ENCODE assay signal across 2 cellular contexts in the genomic region with DNA sequence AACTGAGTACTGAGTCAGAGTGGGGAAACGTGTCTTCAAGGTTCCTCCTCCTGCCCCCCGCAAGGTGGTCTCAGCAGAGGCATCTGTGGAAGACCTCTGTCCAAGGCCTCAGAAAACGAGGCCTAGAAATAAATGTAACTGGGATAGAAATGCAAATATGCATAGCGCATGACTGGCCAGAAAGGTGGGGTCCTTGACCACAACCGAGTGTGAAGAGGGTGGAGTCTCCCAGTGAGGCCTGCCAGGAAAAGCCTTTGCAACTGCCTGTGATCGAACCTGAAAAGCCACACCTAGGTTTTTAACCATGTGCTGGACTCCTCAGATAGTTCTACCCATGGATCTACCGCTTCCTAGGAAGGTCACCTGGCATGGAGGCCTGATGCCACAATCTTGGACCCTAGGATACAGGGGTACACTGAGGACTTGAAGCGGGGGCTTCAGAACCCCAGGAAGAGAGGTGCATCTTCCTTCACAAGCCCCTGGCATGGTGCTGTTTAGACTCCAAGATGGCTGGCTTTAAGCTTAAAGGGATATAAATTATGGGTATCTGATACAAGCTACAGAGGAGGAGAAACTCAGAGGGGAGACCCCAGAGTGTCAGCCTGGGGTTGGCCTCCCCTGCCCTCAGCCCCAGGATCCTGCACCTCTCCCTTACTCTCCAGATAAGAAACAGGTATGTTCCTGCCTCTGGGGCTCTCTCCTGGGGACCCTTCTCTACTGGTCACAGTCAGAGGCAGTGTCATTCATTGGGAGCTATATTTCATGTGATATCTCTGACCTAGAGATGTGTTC.
A peak's percentile ranks its signal among the peaks of the same experiment; 100 is the strongest.
TF ChIP-seq lines count a peak whose summit lies in the region.

No MANE protein-coding gene starts in this region.

TF ChIP-seq in GM12891, 5 proteins besides CTCF, POLR2A, EP300 and RAD21:
- TF ChIP-seq POLR2AphosphoS5 (IDR thresholded peaks at IDR 0.05; ENCODE audit: low read depth, low read length) (no peak), POU2F2 (IDR thresholded peaks at IDR 0.05; ENCODE audit: low read depth, low read length) (no peak), SPI1 (IDR thresholded peaks at IDR 0.05; ENCODE audit: low read depth, low read length) (no peak), TAF1 (IDR thresholded peaks at IDR 0.05; ENCODE audit: low read depth, low read length) (no peak), PAX5 (IDR thresholded peaks at IDR 0.05; ENCODE audit: insufficient read depth, low read length, severe bottlenecking) (no peak)

TF ChIP-seq in GM12878, 131 proteins besides CTCF, POLR2A, EP300 and RAD21:
- TF ChIP-seq RUNX3 (IDR thresholded peaks at IDR 0.05; ENCODE audit: low read length), result peak; percentile 46; the same call in 1 of the 2 replicates
- TF ChIP-seq, protein P1, sequence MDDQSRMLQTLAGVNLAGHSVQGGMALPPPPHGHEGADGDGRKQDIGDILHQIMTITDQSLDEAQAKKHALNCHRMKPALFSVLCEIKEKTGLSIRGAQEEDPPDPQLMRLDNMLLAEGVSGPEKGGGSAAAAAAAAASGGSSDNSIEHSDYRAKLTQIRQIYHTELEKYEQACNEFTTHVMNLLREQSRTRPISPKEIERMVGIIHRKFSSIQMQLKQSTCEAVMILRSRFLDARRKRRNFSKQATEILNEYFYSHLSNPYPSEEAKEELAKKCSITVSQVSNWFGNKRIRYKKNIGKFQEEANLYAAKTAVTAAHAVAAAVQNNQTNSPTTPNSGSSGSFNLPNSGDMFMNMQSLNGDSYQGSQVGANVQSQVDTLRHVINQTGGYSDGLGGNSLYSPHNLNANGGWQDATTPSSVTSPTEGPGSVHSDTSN (IDR thresholded peaks at IDR 0.05; ENCODE audit: insufficient replicate concordance, low read depth, low read length), result no peak
- TF ChIP-seq GATAD2B (conservative IDR thresholded peaks at IDR 0.05; ENCODE audit: low read depth), result no peak
